8 cellular contexts compared by ENCODE assay signal in the genomic region with DNA sequence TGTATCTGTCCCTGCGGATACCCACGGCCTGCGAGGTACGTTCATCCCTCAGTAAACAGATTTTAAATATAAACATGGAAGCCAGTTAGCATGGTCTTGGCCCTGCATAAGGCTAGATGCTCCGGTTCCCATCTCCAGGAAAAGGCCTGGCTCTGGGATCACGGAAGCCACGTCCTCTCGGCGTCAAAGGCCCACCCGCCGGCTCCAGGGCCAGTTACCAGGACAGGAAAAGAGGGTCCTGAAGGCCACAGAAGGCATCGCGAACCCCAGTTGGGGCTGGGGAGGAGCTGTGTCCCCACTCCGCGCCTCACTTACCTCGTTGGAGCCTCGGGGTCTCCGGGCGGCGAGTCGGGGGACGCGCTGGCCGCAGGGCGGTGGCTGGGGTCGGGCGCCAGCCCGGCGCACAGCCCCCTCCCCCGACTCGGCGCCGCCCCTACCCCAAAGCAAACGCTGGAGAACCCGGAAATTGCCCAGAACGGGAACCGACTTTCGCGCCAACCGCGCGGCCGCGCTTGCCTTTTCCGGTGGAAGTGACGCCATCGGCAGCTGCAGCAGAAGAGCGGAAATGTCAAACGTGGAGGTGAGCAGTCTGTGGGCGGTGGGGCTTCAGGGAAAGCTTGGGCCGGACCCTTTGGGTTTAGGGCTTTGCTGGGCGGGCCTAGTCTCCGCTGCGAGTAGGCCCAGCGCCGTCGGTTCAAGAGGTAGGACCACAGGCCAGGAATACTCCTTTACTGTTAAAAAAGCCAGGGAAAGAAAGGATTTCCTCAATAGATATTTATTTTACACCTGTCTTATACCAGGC. TPM values are rescaled to one million over a fixed set of nuclear protein-coding genes. Genes with fewer than 3 reads are reported as not detected.
DNase-seq lines count a peak whose midpoint lies in the region; ATAC-seq, FAIRE-seq and TF ChIP-seq lines count a peak whose summit lies in the region.

TOPBP1 (minus strand) TSS at position 488 of the 802 bp plus-strand sequence. CDS start 814 bp downstream, outside the sequence.

- H3K27ac Mint-ChIP-seq in Caco-2 (ENCODE audit: unreplicated experiment) (peak within 1 kb of the TSS; percentile 80), memory B cell (peak within 1 kb of the TSS; percentile 94)

- H2AK5ac ChIP-seq in H1 (ENCODE audit: low read depth, low read length): no peak within 1 kb of the TSS

- TF ChIP-seq POLR2A in H1 (IDR thresholded peaks at IDR 0.05; ENCODE audit: control extremely low read depth in 1 of 2, low read depth in 2 of 2, low read length in 2 of 2): peak; percentile 86 to 88

- H3K4me2 ChIP-seq in H1 (ENCODE audit: insufficient read depth in 1 of 2, low read depth in 2 of 2, low read length in 2 of 2): peak within 1 kb of the TSS; percentile 80 to 92

- no peaks in the 10 kb centered on the region for H3K9me3 ChIP-seq in Caco-2
- no peaks in the 10 kb centered on the region for H3K9me3 ChIP-seq in H1 (ENCODE audit: insufficient read depth in 2 of 2, low read depth in 1 of 2, low read length in 1 of 2)

- H3K4me1 Mint-ChIP-seq in Caco-2 (ENCODE audit: low read depth, unreplicated experiment): peaks cover 15% of the 10 kb centered on the region
- H3K4me1 Mint-ChIP-seq in memory B cell: peaks cover 27% of the 10 kb centered on the region

- peaks cover 6 to 30% of the 10 kb centered on the region in 2 experiments; a peak in 3 of 4 replicates for H3K79me2 ChIP-seq in H1 (ENCODE audit: control insufficient read depth in 1 of 2, insufficient read depth in 2 of 2, low read length in 2 of 2)

- peaks cover 3% of the 10 kb centered on the region for H3K79me1 ChIP-seq in H1 (ENCODE audit: low read depth, low read length)

- peak; percentile 93 for FAIRE-seq in HTR-8/SVneo (lab: Jason Lieb, UNC)
- FAIRE-seq in H1 (lab: Jason Lieb, UNC): no peak

- peak within 1 kb of the TSS; percentile 80 for H3K4me3 Mint-ChIP-seq in Caco-2 (ENCODE audit: unreplicated experiment)
- H3K4me3 Mint-ChIP-seq in memory B cell: peak within 1 kb of the TSS; percentile 87

- H3K14ac ChIP-seq in H1 (ENCODE audit: insufficient read length): no peak within 1 kb of the TSS

- no peaks in the 10 kb centered on the region for H3K36me3 ChIP-seq in Caco-2 (ENCODE audit: control insufficient read depth, insufficient read depth, low read length)
- peaks cover 5 to 16% (median 12%) of the 10 kb centered on the region in 4 experiments; a peak in 7 of 8 replicates for H3K36me3 ChIP-seq in H1 (ENCODE audit: control insufficient read depth in 2 of 4, insufficient read depth in 4 of 4, low read length in 3 of 4)

- H3K23ac ChIP-seq in H1 (ENCODE audit: insufficient read length): no peak within 1 kb of the TSS

- no peaks in the 10 kb centered on the region for H4K20me1 ChIP-seq in H1 (replicated peaks in 1 of 2; ENCODE audit: control insufficient read depth in 1 of 2, insufficient read depth in 2 of 2, low read length in 2 of 2)

- H3K4ac ChIP-seq in H1 (replicated peaks; ENCODE audit: insufficient read length, low read depth, low read length): peak within 1 kb of the TSS; percentile 12

- TSS peak; percentile 62 for BruUV-seq in Caco-2 (replicated peaks; lab: Mats Ljungman, UMichigan)

- no peak within 1 kb of the TSS for H2BK120ac ChIP-seq in H1 (replicated peaks; ENCODE audit: low read depth, low read length)

- no peak within 1 kb of the TSS for H2BK20ac ChIP-seq in H1 (ENCODE audit: low read length)

- peak within 1 kb of the TSS; percentile 55 for H3K56ac ChIP-seq in H1 (replicated peaks; ENCODE audit: insufficient read length, low read depth, low read length)

- POLR2A ChIA-PET in Caco-2 (lab: Charles Lee): interaction anchor here (0.6 to 0.7 kb wide), 5 partner anchors 15 to 586 kb away, joined by 3 to 4 read pairs (median 3); no protein-coding TSS in a partner anchor
- POLR2A ChIA-PET in H1 (lab: Charles Lee; ENCODE audit: partially characterized antibody): interaction anchor here (1.2 kb wide), 1 partner anchor 11 kb away, joined by 3 read pairs; no protein-coding TSS in a partner anchor

- peak within 1 kb of the TSS; percentile 81 for H4K91ac ChIP-seq in H1 (replicated peaks; ENCODE audit: insufficient read length, low read length)

- TF ChIP-seq RAD21 in H1 (IDR thresholded peaks at IDR 0.05 in 1 of 2, conservative IDR thresholded peaks at IDR 0.05 in 1 of 2; ENCODE audit: low read depth in 2 of 2, low read length in 2 of 2): no peak

- H3K18ac ChIP-seq in H1 (ENCODE audit: extremely low read depth, low read length): peak within 1 kb of the TSS; percentile 96

- H3K36me3 Mint-ChIP-seq in Caco-2 (ENCODE audit: insufficient read depth, unreplicated experiment) (peaks cover 37% of the 10 kb centered on the region), memory B cell (peaks cover 6% of the 10 kb centered on the region)

- TF ChIP-seq EP300 in H1 (IDR thresholded peaks at IDR 0.05; ENCODE audit: borderline replicate concordance in 1 of 2, low read depth in 2 of 2, low read length in 2 of 2): no peak

- ATAC-seq in GM21381 (IDR thresholded peaks at IDR 0.05; ENCODE audit: unreplicated experiment) (peak; percentile 90), memory B cell (ENCODE audit: low read depth) (peak; percentile 94)

- H3K27me3 Mint-ChIP-seq in Caco-2 (ENCODE audit: insufficient read depth, unreplicated experiment) (no peaks in the 10 kb centered on the region), memory B cell (no peaks in the 10 kb centered on the region)

- no peaks in the 10 kb centered on the region for H3K27me3 ChIP-seq in Caco-2 (replicated peaks; ENCODE audit: control insufficient read depth, insufficient read depth, low read length)
- H3K27me3 ChIP-seq in H1 (replicated peaks in 1 of 4; ENCODE audit: control insufficient read depth in 3 of 4, extremely low read depth in 1 of 4, insufficient read depth in 3 of 4, low read length in 3 of 4): no peaks in the 10 kb centered on the region

- intact Hi-C loops in Caco-2 (cut with micrococcal nuclease; ENCODE audit: unreplicated experiment): loop anchor here (1.0 to 10.0 kb wide), 5 partner anchors 49 to 396 kb away; no protein-coding TSS in a partner anchor

- DNase-seq in Caco-2 (peak; percentile 85 to 87), HTR-8/SVneo (ENCODE audit: insufficient read length, low spot score) (peak; percentile 91), NOMO-1 (lab: John Stamatoyannopoulos, UW; ENCODE audit: unreplicated experiment in 2 of 2) (peak; percentile 92 to 97), H1 (ENCODE audit: low read depth in 1 of 2, low spot score in 2 of 2) (peak; percentile 67 to 90), memory B cell (ENCODE audit: low spot score in 2 of 2) (peak; percentile 71 to 73)
- DNase-seq in activated CD8-positive, alpha-beta memory T cell treated with anti-CD3 and anti-CD28 coated beads for 48 hours (ENCODE audit: low read depth in 2 of 3, low spot score in 2 of 3): peak; percentile 66 to 75 (median 67)
- peak; percentile 76 for DNase-seq in stimulated activated CD8-positive, alpha-beta memory T cell treated with anti-CD3 and anti-CD28 coated beads, Interleukin-12 subunit alpha, Interleukin-12 subunit beta, amount 100 ng/mL, for 24 hours (ENCODE audit: extremely low read depth)

- H3K9me3 Mint-ChIP-seq in Caco-2 (ENCODE audit: unreplicated experiment): no peaks in the 10 kb centered on the region
- no peaks in the 10 kb centered on the region for H3K9me3 Mint-ChIP-seq in memory B cell

- 1% methylated on average over 32 of the region's 57 CpGs; no CpG with 5 or more reads in 1 of the 2 experiments for WGBS in H1 (ENCODE audit: extremely low coverage in 1 of 2, insufficient coverage in 1 of 2, insufficient read length in 1 of 2, insufficient replicate concordance in 2 of 2, low coverage in 1 of 2, low lambda C conversion rate in 2 of 2, missing lambda C conversion rate in 1 of 2), 2 experiments

- H3K9ac ChIP-seq in H1 (replicated peaks in 1 of 4; ENCODE audit: extremely low read depth in 1 of 4, low read depth in 3 of 4, low read length in 3 of 4): peak within 1 kb of the TSS; percentile 92 to 97 (median 96)

- peak within 1 kb of the TSS; percentile 92; the same call in 1 of the 2 replicates for H4K8ac ChIP-seq in H1 (ENCODE audit: extremely low read depth, insufficient read depth, low read length)

- H3K4me3 ChIP-seq in Caco-2 (ENCODE audit: low read depth, low read length) (peak within 1 kb of the TSS; percentile 78), H1 (ENCODE audit: extremely low read depth in 1 of 4, insufficient read depth in 2 of 4, low read depth in 3 of 4, low read length in 4 of 4) (peak within 1 kb of the TSS; percentile 76 to 94 (median 87))

- H2BK15ac ChIP-seq in H1 (ENCODE audit: low read length): no peak within 1 kb of the TSS

- peak within 1 kb of the TSS; percentile 82; the same call in 1 of the 2 replicates for H2BK5ac ChIP-seq in H1 (ENCODE audit: low read depth, low read length)

- peak within 1 kb of the TSS; percentile 82 for H4K5ac ChIP-seq in H1 (ENCODE audit: insufficient read length, low read depth, low read length)

- CTCF ChIA-PET in Caco-2 (lab: Charles Lee) (interaction anchor here (1.0 to 1.8 kb wide), 2 partner anchors 116 to 550 kb away, joined by 4 read pairs; no protein-coding TSS in a partner anchor), H1 (lab: Charles Lee; ENCODE audit: partially characterized antibody) (interaction anchor here (0.6 kb wide), 1 partner anchor 171 kb away, joined by 3 read pairs; no protein-coding TSS in a partner anchor)

- peak within 1 kb of the TSS; percentile 87 for H3K27ac ChIP-seq in H1 (ENCODE audit: low read depth, low read length)

- H3K4me1 ChIP-seq in Caco-2 (peaks cover 24% of the 10 kb centered on the region), H1 (replicated peaks in 1 of 4; ENCODE audit: control insufficient read depth in 3 of 4, insufficient read depth in 4 of 4, low read length in 3 of 4) (peaks cover 0 to 2% (median 0%) of the 10 kb centered on the region in 4 experiments; a peak in 2 of 7 replicates)

- 0 out of 2 replicates have a peak within 1 kb of the TSS, but pooled peaks have one; percentile 27 for H2BK12ac ChIP-seq in H1 (ENCODE audit: low read depth, low read length)

- H2AFZ ChIP-seq in H1 (ENCODE audit: low read length): peak within 1 kb of the TSS; percentile 93

- TF ChIP-seq CTCF in Caco-2 (IDR thresholded peaks at IDR 0.05; ENCODE audit: insufficient read depth in 1 of 2, low read depth in 1 of 2, low read length in 1 of 2, severe bottlenecking in 1 of 2, unreplicated experiment in 1 of 2): no peak
- TF ChIP-seq CTCF in H1 (IDR thresholded peaks at IDR 0.05; ENCODE audit: control extremely low read depth in 1 of 3, insufficient read depth in 1 of 3, low read depth in 1 of 3, low read length in 3 of 3): no peak

- H3K23me2 ChIP-seq in H1 (ENCODE audit: low read depth, low read length): peaks cover 3% of the 10 kb centered on the region; the same call in 1 of the 2 replicates

RNA-seq across cellular contexts. Expression of gene TOPBP1, which starts in this region (rescaled TPM):
- total RNA-seq in Caco-2 (2022): 57.1 and 68.2 TPM in 2 replicates
- total RNA-seq in H1 (2021; fragmentation: NEBNext Ultra II Directional; extraction: Animal tissue kit (Norgen Biotek cat#: 25700)): 35.9 and 36.3 TPM in 2 replicates
- 14.2 and 19.7 TPM in 2 replicates for polyA plus RNA-seq in H1 (2011; rRNA removed)
- polyA plus RNA-seq in H1 (2011; cell fraction: cytosol; rRNA removed): 22.1 TPM
- polyA plus RNA-seq in H1 (2011; cell fraction: nucleus; rRNA removed): 24.5 TPM
- 20.4 to 33.9 TPM (median 25.0 TPM) in 4 replicates for polyA plus RNA-seq in H1 (2012, experiment 1 of 2)
- 1.3 TPM for polyA plus RNA-seq in H1 (2012, experiment 2 of 2)
- polyA plus RNA-seq in H1 (2013, experiment 1 of 2): 23.9 TPM
- polyA plus RNA-seq in H1 (2013, experiment 2 of 2): 25.0 TPM
- 40.9 and 54.6 TPM in 2 replicates for polyA minus RNA-seq in H1 (2011; rRNA and poly(A)+ RNA removed)
- 15.9 TPM for polyA minus RNA-seq in H1 (2011; cell fraction: cytosol; rRNA and poly(A)+ RNA removed)
- 101 TPM for polyA minus RNA-seq in H1 (2011; cell fraction: nucleus; rRNA and poly(A)+ RNA removed)

Comparison
In these comparisons a context has a peak if more than half of its experiments do, and no peak if none do; other contexts are left out.
1. Peak in every context shown above with its lines: DNase-seq, ATAC-seq, H3K4me3 ChIP-seq and H3K27ac ChIP-seq.